ENCODE assay signal across 8 cellular contexts in genomic region chr16:30609002-30609927, GRCh38. TPM values are rescaled to one million over a fixed set of nuclear protein-coding genes. Genes with fewer than 3 reads are reported as not detected.
DNase-seq lines count a peak whose midpoint lies in the region; ATAC-seq and TF ChIP-seq lines count a peak whose summit lies in the region.

No MANE protein-coding gene starts in this region.

- H3K27ac Mint-ChIP-seq in activated CD4-positive, alpha-beta memory T cell treated with anti-CD3 and anti-CD28 coated beads, Interleukin-2, amount 10 ng/mL, durations not matched to agents 7 days and 5 days: peak overlapping the region; percentile 90

- no peaks in the 10 kb centered on the region for H3K9me3 Mint-ChIP-seq in activated CD4-positive, alpha-beta memory T cell treated with anti-CD3 and anti-CD28 coated beads, Interleukin-2, amount 10 ng/mL, durations not matched to agents 7 days and 5 days

- H3K4me1 Mint-ChIP-seq in activated CD4-positive, alpha-beta memory T cell treated with anti-CD3 and anti-CD28 coated beads, Interleukin-2, amount 10 ng/mL, durations not matched to agents 7 days and 5 days: peaks cover 29% of the 10 kb centered on the region

- peak; percentile 57 for DNase-seq in G401 (ENCODE audit: low spot score)
- peak; percentile 77 for DNase-seq in MG63
- DNase-seq in activated CD4-positive, alpha-beta memory T cell treated with anti-CD3 and anti-CD28 coated beads, Interleukin-2, amount 10 ng/mL, durations not matched to agents 7 days and 5 days: peak; percentile 59
- DNase-seq in epithelial cell of proximal tubule (ENCODE audit: low read depth): no peak
- DNase-seq in substantia nigra (lab: John Stamatoyannopoulos, UW): peak in 33 of 49 donors; percentile 21 to 77 (median 49)
- DNase-seq in SKM-1 treated with dmso at 0.1 percent for 144 hours (lab: John Stamatoyannopoulos, UW; ENCODE audit: unreplicated experiment): no peak

- in situ Hi-C loops in G401 (cut with HindIII; ENCODE audit: low sequenced_read_pairs): no loop called here

- H3K36me3 ChIP-seq in MG63: peaks cover 38% of the 10 kb centered on the region

- H3K36me3 Mint-ChIP-seq in activated CD4-positive, alpha-beta memory T cell treated with anti-CD3 and anti-CD28 coated beads, Interleukin-2, amount 10 ng/mL, durations not matched to agents 7 days and 5 days (ENCODE audit: low read depth): peaks cover 31% of the 10 kb centered on the region

- no peak for TF ChIP-seq CTCF in epithelial cell of proximal tubule (conservative IDR thresholded peaks at IDR 0.05; ENCODE audit: low read depth, low read length)

- H3K4me3 ChIP-seq in MG63: peak overlapping the region; percentile 86
- peak overlapping the region; percentile 81 for H3K4me3 ChIP-seq in epithelial cell of proximal tubule (ENCODE audit: low read depth, low read length)
- peak overlapping the region; percentile 84 for H3K4me3 ChIP-seq in mononuclear cell (ENCODE audit: low read length)

- ATAC-seq in GM21786 (IDR thresholded peaks at IDR 0.05; ENCODE audit: unreplicated experiment): peak; percentile 20

- peaks cover 46% of the 10 kb centered on the region for H3K4me1 ChIP-seq in mononuclear cell (ENCODE audit: insufficient read depth, low read length)

- H3K27me3 ChIP-seq in MG63 (no peaks in the 10 kb centered on the region), mononuclear cell (ENCODE audit: insufficient read depth, low read length) (no peaks in the 10 kb centered on the region)

- POLR2A ChIA-PET in activated CD4-positive, alpha-beta memory T cell treated with anti-CD3 and anti-CD28 coated beads, Interleukin-2, amount 10 ng/mL, durations not matched to agents 7 days and 5 days (lab: Charles Lee): interaction anchor here (0.6 to 2.9 kb wide), 24 partner anchors 8 to 543 kb away, joined by 3 to 22 read pairs (median 5); partner anchors contain the start of genes ALDOA, FBRS, PRR14 and SEPTIN1

- peak overlapping the region; percentile 92 for H3K27ac ChIP-seq in substantia nigra (ENCODE audit: low read depth, low read length, poor library complexity, severe bottlenecking)

- H3K9me3 ChIP-seq in MG63: no peaks in the 10 kb centered on the region
- no peaks in the 10 kb centered on the region for H3K9me3 ChIP-seq in mononuclear cell (ENCODE audit: low read depth, low read length)

- CTCF ChIA-PET in activated CD4-positive, alpha-beta memory T cell treated with anti-CD3 and anti-CD28 coated beads, Interleukin-2, amount 10 ng/mL, durations not matched to agents 7 days and 5 days (lab: Charles Lee): interaction anchor here (0.7 to 4.9 kb wide), 14 partner anchors 9 to 517 kb away, joined by 3 to 38 read pairs (median 4); partner anchors contain the start of genes DCTPP1, FBRS, TBX6 and ZNF747

- H3K4me3 Mint-ChIP-seq in activated CD4-positive, alpha-beta memory T cell treated with anti-CD3 and anti-CD28 coated beads, Interleukin-2, amount 10 ng/mL, durations not matched to agents 7 days and 5 days: peak overlapping the region; percentile 83

- no peaks in the 10 kb centered on the region for H3K27me3 Mint-ChIP-seq in activated CD4-positive, alpha-beta memory T cell treated with anti-CD3 and anti-CD28 coated beads, Interleukin-2, amount 10 ng/mL, durations not matched to agents 7 days and 5 days

RNA-seq across cellular contexts. Expression of gene ZNF689, which starts 0.9 kb away (rescaled TPM):
- total RNA-seq in G401 (2014; rRNA removed; shearing (Covaris generic)): 10.8 and 10.9 TPM in 2 replicates
- total RNA-seq in MG63 (2014; rRNA removed; shearing (Covaris generic); ENCODE audit: low replicate concordance): 6.5 and 9.1 TPM in 2 replicates
- total RNA-seq in activated CD4-positive, alpha-beta memory T cell treated with anti-CD3 and anti-CD28 coated beads, Interleukin-2, amount 10 ng/mL, durations not matched to agents 7 days and 5 days: 10 to 100 TPM in 1 of 2 experiments, 1 to 10 TPM in 1; 9.9 to 11.7 TPM
- 7.7 and 9.6 TPM in 2 replicates for total RNA-seq in epithelial cell of proximal tubule
- total RNA-seq in mononuclear cell: 14.9 TPM

RNA-seq across cellular contexts. Expression of gene ZNF785, which starts 23.8 kb away (rescaled TPM):
- total RNA-seq in G401 (2014; rRNA removed; shearing (Covaris generic)): not detected in 2 replicates
- 11.4 and 15.7 TPM in 2 replicates for total RNA-seq in MG63 (2014; rRNA removed; shearing (Covaris generic); ENCODE audit: low replicate concordance)
- 10 to 100 TPM; 12.9 to 13.3 TPM for total RNA-seq in activated CD4-positive, alpha-beta memory T cell treated with anti-CD3 and anti-CD28 coated beads, Interleukin-2, amount 10 ng/mL, durations not matched to agents 7 days and 5 days
- total RNA-seq in epithelial cell of proximal tubule (3.2 and 7.6 TPM in 2 replicates), mononuclear cell (2.6 TPM)

RNA-seq across cellular contexts. Expression of gene ZNF688, which starts 37.8 kb away (rescaled TPM):
- 6.9 and 10.2 TPM in 2 replicates for total RNA-seq in G401 (2014; rRNA removed; shearing (Covaris generic))
- total RNA-seq in MG63 (2014; rRNA removed; shearing (Covaris generic); ENCODE audit: low replicate concordance): 4.0 TPM in 2 replicates
- total RNA-seq in activated CD4-positive, alpha-beta memory T cell treated with anti-CD3 and anti-CD28 coated beads, Interleukin-2, amount 10 ng/mL, durations not matched to agents 7 days and 5 days: 10 to 100 TPM; 19.2 to 22.8 TPM
- total RNA-seq in epithelial cell of proximal tubule: 8.2 and 9.1 TPM in 2 replicates
- 9.4 TPM for total RNA-seq in mononuclear cell

RNA-seq across cellular contexts. Expression of gene PRR14, which starts 41.5 kb away (rescaled TPM):
- total RNA-seq in G401 (2014; rRNA removed; shearing (Covaris generic)): 2.4 and 5.4 TPM in 2 replicates
- 1.7 and 5.3 TPM in 2 replicates for total RNA-seq in MG63 (2014; rRNA removed; shearing (Covaris generic); ENCODE audit: low replicate concordance)
- 10 to 100 TPM; 78.4 to 86.1 TPM for total RNA-seq in activated CD4-positive, alpha-beta memory T cell treated with anti-CD3 and anti-CD28 coated beads, Interleukin-2, amount 10 ng/mL, durations not matched to agents 7 days and 5 days
- total RNA-seq in epithelial cell of proximal tubule (18.1 and 23.8 TPM in 2 replicates), mononuclear cell (20.8 TPM)

RNA-seq across cellular contexts. Expression of gene FBRS, which starts 49.0 kb away (rescaled TPM):
- total RNA-seq in G401 (2014; rRNA removed; shearing (Covaris generic)): 20.3 and 24.1 TPM in 2 replicates
- 6.0 and 14.5 TPM in 2 replicates for total RNA-seq in MG63 (2014; rRNA removed; shearing (Covaris generic); ENCODE audit: low replicate concordance)
- 100 to 1,000 TPM; 106 to 107 TPM for total RNA-seq in activated CD4-positive, alpha-beta memory T cell treated with anti-CD3 and anti-CD28 coated beads, Interleukin-2, amount 10 ng/mL, durations not matched to agents 7 days and 5 days
- 20.8 and 46.9 TPM in 2 replicates for total RNA-seq in epithelial cell of proximal tubule
- total RNA-seq in mononuclear cell: 100 TPM

Comparison
In these comparisons a context has a peak if more than half of its experiments do, and no peak if none do; other contexts are left out.
1. DNase-seq: peak in G401 (single experiment), MG63 (single experiment), activated CD4-positive, alpha-beta memory T cell treated with anti-CD3 and anti-CD28 coated beads, Interleukin-2, amount 10 ng/mL, durations not matched to agents 7 days and 5 days (single experiment) and substantia nigra (33 of 49); none in epithelial cell of proximal tubule (single experiment) and SKM-1 treated with dmso at 0.1 percent for 144 hours (single experiment).
2. Peak in every context shown above with its lines, with median percentiles within 50 percentile points of each other: H3K4me3 ChIP-seq.